ENCODE assay signal across 16 cellular contexts in the genomic region with DNA sequence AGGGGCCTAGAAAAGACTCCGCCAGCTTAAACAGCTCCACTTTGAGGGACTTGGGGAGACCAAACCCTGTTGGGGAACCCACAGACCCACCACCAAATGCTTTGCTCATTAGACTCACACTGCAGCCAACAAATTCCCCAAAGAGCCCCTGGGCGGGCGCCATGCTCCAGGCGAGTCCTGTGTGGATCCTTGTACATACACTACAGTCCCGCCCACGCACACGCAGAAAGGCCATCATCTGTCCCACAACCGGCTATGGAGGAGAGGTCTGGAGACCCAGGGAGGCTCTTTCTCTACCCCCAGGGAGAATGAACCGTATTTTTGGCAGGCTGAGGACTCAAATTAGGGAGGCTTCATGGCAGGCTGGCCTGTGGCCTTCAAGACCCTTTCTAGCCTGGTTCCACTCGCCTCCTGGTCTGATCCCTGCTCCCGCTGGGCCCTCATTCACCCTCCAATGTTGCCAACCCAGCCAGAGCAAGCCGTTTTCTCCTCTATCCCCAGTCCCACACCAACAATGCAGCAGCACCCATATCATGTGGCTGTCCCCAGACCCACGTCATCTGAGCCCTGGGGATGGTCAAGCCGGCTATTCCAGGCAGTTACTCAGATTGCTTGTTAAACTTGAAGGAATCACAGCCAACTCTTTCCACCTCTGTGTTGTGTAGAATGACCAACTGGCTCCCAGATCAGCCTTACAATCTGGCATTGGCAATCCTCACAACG. TPM values are rescaled to one million over a fixed set of nuclear protein-coding genes. Genes with fewer than 3 reads are reported as not detected.
A peak's percentile ranks its signal among the peaks of the same experiment; 100 is the strongest.
DNase-seq lines count a peak whose midpoint lies in the region; ATAC-seq and TF ChIP-seq lines count a peak whose summit lies in the region.
"Had no signal": no experiment of that assay in that cellular context is flagged by ENCODE, and none has a peak within 500 bp of the region (broad histone marks: within the 10 kb centered on the region; RNA-seq: fewer than 3 reads in every experiment).

No MANE protein-coding gene starts in this region.

- no peak overlapping the region for H3K9ac ChIP-seq in endodermal cell (ENCODE audit: extremely low read depth, low read length, poor library complexity, severe bottlenecking)

- H3K27me3 Mint-ChIP-seq in endodermal cell (ENCODE audit: insufficient read depth), result no peaks in the 10 kb centered on the region
- H3K27me3 Mint-ChIP-seq: activated CD8-positive, alpha-beta memory T cell treated with anti-CD3 and anti-CD28 coated beads, Interleukin-2, amount 10 ng/mL, durations not matched to agents 7 days and 5 days; stimulated activated naive CD8-positive, alpha-beta T cell treated with anti-CD3 and anti-CD28 coated beads, Interleukin-15, Interleukin-2, amounts not matched to agents 100 ng/mL and 50 ng/mL, for 24 hours had no signal

- intact Hi-C loops in lower lobe of right lung (cut with DNase I), result no loop called here
- intact Hi-C loops in gastrocnemius medialis (cut with DNase I; ENCODE audit: low total_unique reads), result no loop called here
- intact Hi-C loops in aorta (cut with DNase I), result loop anchor here (2.0 to 5.0 kb wide), 2 partner anchors 26 to 34 kb away; no protein-coding TSS in a partner anchor

- H3K27me3 ChIP-seq in endodermal cell (ENCODE audit: control insufficient read depth, insufficient read depth, low read length, poor library complexity, severe bottlenecking), result no peaks in the 10 kb centered on the region
- H3K27me3 ChIP-seq in lower lobe of right lung (ENCODE audit: low read depth), result no peaks in the 10 kb centered on the region
- H3K27me3 ChIP-seq in gastrocnemius medialis, result no peaks in the 10 kb centered on the region
- no peaks in the 10 kb centered on the region for H3K27me3 ChIP-seq in aorta (ENCODE audit: control insufficient read depth in 1 of 2, insufficient read depth in 2 of 2, low read length in 1 of 2)

- ATAC-seq in lower lobe of right lung (no peak), gastrocnemius medialis (peak; percentile 54 to 67), aorta (ENCODE audit: low FRiP score) (peak; percentile 23), HG03159 (IDR thresholded peaks at IDR 0.05; ENCODE audit: unreplicated experiment) (no peak)
- ATAC-seq: activated CD8-positive, alpha-beta memory T cell treated with anti-CD3 and anti-CD28 coated beads, Interleukin-2, amount 10 ng/mL, durations not matched to agents 7 days and 5 days; mucosa of descending colon had no signal

- peak; percentile 23 to 66 for TF ChIP-seq POLR2A in gastrocnemius medialis (IDR thresholded peaks at IDR 0.05)

- peak overlapping the region; percentile 74 for H3K27ac Mint-ChIP-seq in endodermal cell
- H3K27ac Mint-ChIP-seq: activated CD8-positive, alpha-beta memory T cell treated with anti-CD3 and anti-CD28 coated beads, Interleukin-2, amount 10 ng/mL, durations not matched to agents 7 days and 5 days; stimulated activated naive CD8-positive, alpha-beta T cell treated with anti-CD3 and anti-CD28 coated beads, Interleukin-15, Interleukin-2, amounts not matched to agents 100 ng/mL and 50 ng/mL, for 24 hours; T-helper 1 cell treated with Interleukin-12 subunit alpha and Interleukin-12 subunit beta and Interleukin-4 antibody, amounts not matched to agents 30 μg/mL and 1 μg/mL, for 36 hours had no signal

- in situ Hi-C loops in gastrocnemius medialis (cut with MboI; ENCODE audit: low sequenced_read_pairs in 4 of 4), result no loop called here

- no peaks in the 10 kb centered on the region for H3K9me3 ChIP-seq in endodermal cell (ENCODE audit: control insufficient read depth, low read length)
- no peaks in the 10 kb centered on the region for H3K9me3 ChIP-seq in lower lobe of right lung
- no peaks in the 10 kb centered on the region for H3K9me3 ChIP-seq in gastrocnemius medialis
- no peaks in the 10 kb centered on the region for H3K9me3 ChIP-seq in aorta (ENCODE audit: control insufficient read depth, low read length)
- H3K9me3 ChIP-seq: mucosa of descending colon had no signal

- no peaks in the 10 kb centered on the region for H3K36me3 Mint-ChIP-seq in endodermal cell (ENCODE audit: low read depth)
- H3K36me3 Mint-ChIP-seq: activated CD8-positive, alpha-beta memory T cell treated with anti-CD3 and anti-CD28 coated beads, Interleukin-2, amount 10 ng/mL, durations not matched to agents 7 days and 5 days had no signal

- no peak for DNase-seq in endodermal cell
- no peak for DNase-seq in lower lobe of right lung
- peak; percentile 60 to 77 for DNase-seq in gastrocnemius medialis
- DNase-seq in aorta, result no peak
- no peak for DNase-seq in NCI-H1092 treated with DMSO at 0.1 percent for 48 hours (lab: John Stamatoyannopoulos, UW)
- DNase-seq in epidermal melanocyte (ENCODE audit: insufficient read length, low spot score), result no peak
- DNase-seq: activated CD8-positive, alpha-beta memory T cell treated with anti-CD3 and anti-CD28 coated beads, Interleukin-2, amount 10 ng/mL, durations not matched to agents 7 days and 5 days; activated gamma-delta T cell treated with Interleukin-2 at 50 U/mL for 16 hours; DMS153; mucosa of descending colon; NCI-H146; NCI-H226; SHP77 treated with DMSO at 0.1 percent for 48 hours had no signal

- H3K4me1 Mint-ChIP-seq in endodermal cell, result peaks cover 57% of the 10 kb centered on the region
- H3K4me1 Mint-ChIP-seq: activated CD8-positive, alpha-beta memory T cell treated with anti-CD3 and anti-CD28 coated beads, Interleukin-2, amount 10 ng/mL, durations not matched to agents 7 days and 5 days had no signal

- H3K4me1 ChIP-seq in endodermal cell (ENCODE audit: control insufficient read depth, insufficient read depth, low read length) (peaks cover 2% of the 10 kb centered on the region), lower lobe of right lung (peaks cover 65% of the 10 kb centered on the region), gastrocnemius medialis (peaks cover 89 to 91% of the 10 kb centered on the region in 2 donors), aorta (ENCODE audit: control insufficient read depth in 1 of 2, insufficient read depth in 2 of 2, low read length in 2 of 2) (no peaks in the 10 kb centered on the region)

- WGBS in endodermal cell (ENCODE audit: insufficient coverage in 1 of 2, insufficient read length in 1 of 2), 2 experiments, result 85 to 91% methylated on average over 9 to 15 of the region's 15 CpGs
- WGBS in aorta, 2 donors, result 49 to 57% methylated on average over 15 of the region's 15 CpGs

- no peak overlapping the region for H3K4me3 Mint-ChIP-seq in endodermal cell
- H3K4me3 Mint-ChIP-seq: activated CD8-positive, alpha-beta memory T cell treated with anti-CD3 and anti-CD28 coated beads, Interleukin-2, amount 10 ng/mL, durations not matched to agents 7 days and 5 days; stimulated activated naive CD8-positive, alpha-beta T cell treated with anti-CD3 and anti-CD28 coated beads, Interleukin-15, Interleukin-2, amounts not matched to agents 100 ng/mL and 50 ng/mL, for 24 hours; T-helper 1 cell treated with Interleukin-12 subunit alpha and Interleukin-12 subunit beta and Interleukin-4 antibody, amounts not matched to agents 30 μg/mL and 1 μg/mL, for 36 hours had no signal

- no peak overlapping the region for H3K4me3 ChIP-seq in endodermal cell (ENCODE audit: low read length)
- H3K4me3 ChIP-seq in lower lobe of right lung, result no peak overlapping the region
- H3K4me3 ChIP-seq in gastrocnemius medialis, result peak overlapping the region in 3 of 4 donors; percentile 8 to 19 (median 8)
- H3K4me3 ChIP-seq in aorta (ENCODE audit: low read length in 2 of 2), result no peak overlapping the region
- H3K4me3 ChIP-seq: mucosa of descending colon had no signal

- H3K27ac ChIP-seq in endodermal cell (ENCODE audit: low read depth, low read length), result no peak overlapping the region
- peak overlapping the region; percentile 60 for H3K27ac ChIP-seq in lower lobe of right lung
- H3K27ac ChIP-seq in gastrocnemius medialis, result peak overlapping the region; percentile 87 to 98 (median 96)
- peak overlapping the region in 1 of 2 donors; percentile 1 for H3K27ac ChIP-seq in aorta (ENCODE audit: low read depth in 1 of 2, low read length in 2 of 2)

- H3K36me3 ChIP-seq in endodermal cell (ENCODE audit: control insufficient read depth, insufficient read depth, low read length), result no peaks in the 10 kb centered on the region
- no peaks in the 10 kb centered on the region for H3K36me3 ChIP-seq in lower lobe of right lung
- H3K36me3 ChIP-seq in gastrocnemius medialis, result no peaks in the 10 kb centered on the region
- H3K36me3 ChIP-seq in aorta (ENCODE audit: control insufficient read depth in 1 of 2, insufficient read depth in 2 of 2, low read length in 1 of 2), result no peaks in the 10 kb centered on the region

- H3K9me3 Mint-ChIP-seq in endodermal cell, result no peaks in the 10 kb centered on the region
- H3K9me3 Mint-ChIP-seq: stimulated activated naive CD8-positive, alpha-beta T cell treated with anti-CD3 and anti-CD28 coated beads, Interleukin-15, Interleukin-2, amounts not matched to agents 100 ng/mL and 50 ng/mL, for 24 hours; T-helper 1 cell treated with Interleukin-12 subunit alpha and Interleukin-12 subunit beta and Interleukin-4 antibody, amounts not matched to agents 30 μg/mL and 1 μg/mL, for 36 hours had no signal

- no peak for TF ChIP-seq CTCF in endodermal cell (conservative IDR thresholded peaks at IDR 0.05)
- TF ChIP-seq CTCF in lower lobe of right lung (IDR thresholded peaks at IDR 0.05), result no peak
- TF ChIP-seq CTCF in gastrocnemius medialis (IDR thresholded peaks at IDR 0.05 in 4 of 5, conservative IDR thresholded peaks at IDR 0.05 in 1 of 5), result no peak

RNA-seq across cellular contexts. Expression of gene ZNF423, which starts 27.2 kb away (rescaled TPM):
- 10 to 100 TPM; 30.3 to 41.9 TPM for total RNA-seq in endodermal cell
- polyA plus RNA-seq in endodermal cell (2013, experiment 1 of 2), result 58.6 TPM
- 54.0 TPM for polyA plus RNA-seq in endodermal cell (2013, experiment 2 of 2)
- 10.7 TPM for total RNA-seq in lower lobe of right lung
- 10 to 100 TPM in 3 of 4 donors, 1 to 10 TPM in 1; 8.4 to 15.8 (median 12.5) TPM for total RNA-seq in gastrocnemius medialis
- total RNA-seq in aorta, result 10 to 100 TPM; 12.5 to 43.1 TPM
- polyA plus RNA-seq in aorta, result 1 to 10 TPM; 3.1 to 7.6 TPM
- total RNA-seq: activated CD8-positive, alpha-beta memory T cell treated with anti-CD3 and anti-CD28 coated beads, Interleukin-2, amount 10 ng/mL, durations not matched to agents 7 days and 5 days had no signal

Comparison
In these comparisons a context has a peak if more than half of its experiments do, and no peak if none do; other contexts are left out.
1. DNase-seq: peak in gastrocnemius medialis (2 of 2); none in endodermal cell (single experiment), lower lobe of right lung (single experiment), aorta (0 of 2), NCI-H1092 treated with DMSO at 0.1 percent for 48 hours (single experiment) and epidermal melanocyte (single experiment).
2. H3K4me3 ChIP-seq: peak in gastrocnemius medialis (3 of 4); none in endodermal cell (single experiment), lower lobe of right lung (single experiment) and aorta (0 of 2).
3. ATAC-seq: peak in gastrocnemius medialis (2 of 2) and aorta (single experiment); none in lower lobe of right lung (0 of 2) and HG03159 (single experiment).
4. intact Hi-C loops: an anchor here in aorta (2.0 to 5.0 kb wide); none called in lower lobe of right lung and gastrocnemius medialis.